Comparison of ENCODE assay signal across 2 cellular contexts in the genomic region with DNA sequence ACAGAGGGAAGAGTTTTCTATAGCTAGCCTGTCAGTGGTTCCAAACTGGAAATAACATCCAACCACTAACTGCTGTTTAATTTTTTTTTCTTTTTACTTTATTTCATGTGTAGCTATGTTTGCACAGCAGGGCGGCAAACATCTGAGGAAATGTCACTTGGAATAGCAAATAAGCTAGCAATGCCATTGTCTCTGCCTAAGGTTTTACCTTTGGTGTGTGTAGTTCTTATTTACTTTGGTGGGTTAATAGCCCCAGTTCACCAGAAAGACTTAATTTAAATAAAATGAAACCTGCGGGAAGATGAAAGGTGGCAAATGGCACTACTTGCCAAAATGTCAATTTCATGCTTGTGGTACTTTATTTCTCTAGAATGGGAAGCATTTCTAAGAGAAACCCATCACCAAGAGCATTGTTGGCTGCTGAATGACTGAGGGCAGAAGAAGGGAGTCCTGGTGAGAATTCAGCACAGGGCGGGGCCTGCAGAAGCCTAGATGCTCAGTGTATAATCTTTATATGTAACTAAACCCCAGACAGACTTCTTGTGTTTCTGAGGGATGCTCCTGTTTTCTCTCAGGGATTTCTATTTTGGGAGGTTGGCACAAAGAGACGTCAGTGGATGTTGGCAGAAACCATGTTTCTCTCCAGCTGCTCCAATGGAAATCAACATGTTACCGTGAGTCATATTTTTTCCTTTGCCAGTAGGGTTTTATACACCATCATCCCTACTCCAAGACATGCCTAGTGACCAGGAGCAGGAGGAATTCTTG.
A peak's percentile ranks its signal among the peaks of the same experiment; 100 is the strongest.
TF ChIP-seq lines count a peak whose summit lies in the region.

No MANE protein-coding gene starts in this region.

TF ChIP-seq in IMR-90, 13 proteins besides CTCF, POLR2A, EP300 and RAD21:
- no peak for TF ChIP-seq CHD1 (IDR thresholded peaks at IDR 0.05; ENCODE audit: low read depth, low read length)
- TF ChIP-seq MAZ (IDR thresholded peaks at IDR 0.05; ENCODE audit: borderline replicate concordance, low read depth, low read length): no peak
- no peak for TF ChIP-seq CEBPB (IDR thresholded peaks at IDR 0.05; ENCODE audit: low read depth, low read length)
- no peak for TF ChIP-seq RCOR1 (IDR thresholded peaks at IDR 0.05; ENCODE audit: insufficient replicate concordance, low read length)
- no peak for TF ChIP-seq NFE2L2 (IDR thresholded peaks at IDR 0.05; ENCODE audit: low read depth, low read length)
- TF ChIP-seq, protein P1, sequence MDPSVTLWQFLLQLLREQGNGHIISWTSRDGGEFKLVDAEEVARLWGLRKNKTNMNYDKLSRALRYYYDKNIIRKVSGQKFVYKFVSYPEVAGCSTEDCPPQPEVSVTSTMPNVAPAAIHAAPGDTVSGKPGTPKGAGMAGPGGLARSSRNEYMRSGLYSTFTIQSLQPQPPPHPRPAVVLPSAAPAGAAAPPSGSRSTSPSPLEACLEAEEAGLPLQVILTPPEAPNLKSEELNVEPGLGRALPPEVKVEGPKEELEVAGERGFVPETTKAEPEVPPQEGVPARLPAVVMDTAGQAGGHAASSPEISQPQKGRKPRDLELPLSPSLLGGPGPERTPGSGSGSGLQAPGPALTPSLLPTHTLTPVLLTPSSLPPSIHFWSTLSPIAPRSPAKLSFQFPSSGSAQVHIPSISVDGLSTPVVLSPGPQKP (IDR thresholded peaks at IDR 0.05; ENCODE audit: borderline replicate concordance, low read depth, low read length): no peak

TF ChIP-seq in liver, 16 proteins besides CTCF, POLR2A, EP300 and RAD21:
- TF ChIP-seq HNF4G (IDR thresholded peaks at IDR 0.05) (no peak), FOXA2 (IDR thresholded peaks at IDR 0.05) (peak; percentile 34), RXRA (IDR thresholded peaks at IDR 0.05) (peak in 1 of 2 donors; percentile 7)
TF ChIP-seq in liver: peak in this region for 2.
